14 cellular contexts compared by ENCODE assay signal in genomic region chr2:98734157-98734556, GRCh38. TPM values are rescaled to one million over a fixed set of nuclear protein-coding genes. Genes with fewer than 3 reads are reported as not detected.
DNase-seq lines count a peak whose midpoint lies in the region; TF ChIP-seq lines count a peak whose summit lies in the region.
"Had no signal": no experiment of that assay in that cellular context is flagged by ENCODE, and none has a peak within 500 bp of the region (broad histone marks: within the 10 kb centered on the region; RNA-seq: fewer than 3 reads in every experiment).

No MANE protein-coding gene starts in this region.

- no peaks in the 10 kb centered on the region for H4K20me1 ChIP-seq in OCI-LY7 (ENCODE audit: insufficient read depth, low read length)

- no peaks in the 10 kb centered on the region for H3K9me3 ChIP-seq in OCI-LY7 (ENCODE audit: low read length)
- no peaks in the 10 kb centered on the region for H3K9me3 ChIP-seq in spleen

- peak overlapping the region; percentile 38; the same call in 1 of the 2 replicates for H3K4me2 ChIP-seq in OCI-LY7 (ENCODE audit: low read length)

- H3K27me3 ChIP-seq in spleen (replicated peaks in 1 of 7), result no peaks in the 10 kb centered on the region

- peak; percentile 47 for DNase-seq in activated naive CD4-positive, alpha-beta T cell treated with anti-CD3 and anti-CD28 coated beads for 36 hours
- DNase-seq in activated naive CD4-positive, alpha-beta T cell treated with Interleukin-2 at 50 U/mL for 16 hours, result no peak
- DNase-seq in OCI-LY7 (ENCODE audit: low spot score) (peak; percentile 16), spleen (no peak), NCI-H774 (lab: John Stamatoyannopoulos, UW) (no peak), NCI-H187 (lab: John Stamatoyannopoulos, UW) (no peak), iPS-NIHi11 (ENCODE audit: low spot score) (no peak)
- peak; percentile 43 for DNase-seq in central memory CD4-positive, alpha-beta T cell
- DNase-seq: NCI-H1436; NCI-H526; stimulated activated CD4-positive, alpha-beta T cell treated with anti-CD3 and anti-CD28 coated beads, Interleukin-2, amount 100 ng/mL, for 24 hours; T-helper 9 cell had no signal

- peaks cover 10% of the 10 kb centered on the region; the same call in 1 of the 2 replicates for H3K79me2 ChIP-seq in OCI-LY7 (ENCODE audit: insufficient read depth, low read depth, low read length)

- 24 to 37% (median 27%) methylated on average over 3 of the region's 3 CpGs for WGBS in spleen, 5 donors

- BruUV-seq in OCI-LY7 (replicated peaks; lab: Mats Ljungman, UMichigan), result no TSS peak

- intact Hi-C loops in activated naive CD4-positive, alpha-beta T cell treated with anti-CD3 and anti-CD28 coated beads for 36 hours (cut with micrococcal nuclease), result loop anchor here (10.0 kb wide), 3 partner anchors 331 to 761 kb away; partner anchors contain the start of genes LIPT1, REV1 and TSGA10
- intact Hi-C loops in OCI-LY7 (cut with micrococcal nuclease; ENCODE audit: unreplicated experiment) (loop anchor here (5.0 kb wide), 1 partner anchor 103 kb away; no protein-coding TSS in a partner anchor), spleen (cut with DNase I; ENCODE audit: low total_unique reads) (no loop called here)

- H3K27ac ChIP-seq in OCI-LY7 (ENCODE audit: low read depth, low read length, poor library complexity, severe bottlenecking), result no peak overlapping the region
- H3K27ac ChIP-seq in spleen, result peak overlapping the region in 6 of 8 donors; percentile 13 to 57 (median 47)

- TF ChIP-seq POLR2A in spleen (IDR thresholded peaks at IDR 0.05), result no peak

- CTCF ChIA-PET in activated naive CD4-positive, alpha-beta T cell treated with anti-CD3 and anti-CD28 coated beads for 36 hours (lab: Charles Lee), result interaction anchor here (0.7 to 3.6 kb wide), 3 partner anchors 78 to 85 kb away, joined by 3 to 14 read pairs (median 4); no protein-coding TSS in a partner anchor
- CTCF ChIA-PET in OCI-LY7 (lab: Charles Lee; ENCODE audit: unreplicated experiment), result no interaction called here

- H3K36me3 ChIP-seq in OCI-LY7 (ENCODE audit: insufficient read depth, low read length) (no peaks in the 10 kb centered on the region), spleen (no peaks in the 10 kb centered on the region)

- no peaks in the 10 kb centered on the region for H3K27me3 Mint-ChIP-seq in activated naive CD4-positive, alpha-beta T cell treated with anti-CD3 and anti-CD28 coated beads for 36 hours (ENCODE audit: low read depth)

- POLR2A ChIA-PET in OCI-LY7 (lab: Charles Lee), result interaction anchor here (0.9 kb wide), 1 partner anchor 22 kb away, joined by 3 read pairs; no protein-coding TSS in a partner anchor

- H3K4me3 ChIP-seq in OCI-LY7 (ENCODE audit: low read depth, low read length, poor library complexity, severe bottlenecking) (no peak overlapping the region), spleen (no peak overlapping the region)

- H3K4me3 Mint-ChIP-seq in activated naive CD4-positive, alpha-beta T cell treated with anti-CD3 and anti-CD28 coated beads for 36 hours, result peak overlapping the region; percentile 69
- H3K4me3 Mint-ChIP-seq: mesothelial cell of epicardium had no signal

- H3K4me1 ChIP-seq in OCI-LY7 (ENCODE audit: insufficient read depth, low read length, poor library complexity, severe bottlenecking) (peaks cover 29% of the 10 kb centered on the region), spleen (peaks cover 10 to 63% (median 35%) of the 10 kb centered on the region in 6 donors)

- H3K9me2 ChIP-seq in OCI-LY7 (ENCODE audit: insufficient read depth, low read length), result no peaks in the 10 kb centered on the region

- peaks cover 64% of the 10 kb centered on the region for H3K4me1 Mint-ChIP-seq in activated naive CD4-positive, alpha-beta T cell treated with anti-CD3 and anti-CD28 coated beads for 36 hours (ENCODE audit: low read depth)

- peak overlapping the region; percentile 95 for H3K27ac Mint-ChIP-seq in activated naive CD4-positive, alpha-beta T cell treated with anti-CD3 and anti-CD28 coated beads for 36 hours
- H3K27ac Mint-ChIP-seq: mesothelial cell of epicardium had no signal

- H2AFZ ChIP-seq in OCI-LY7 (ENCODE audit: low read length), result peak overlapping the region; percentile 35; the same call in 1 of the 2 replicates

- H3K36me3 Mint-ChIP-seq in activated naive CD4-positive, alpha-beta T cell treated with anti-CD3 and anti-CD28 coated beads for 36 hours (ENCODE audit: low read depth), result peaks cover 12% of the 10 kb centered on the region
- H3K36me3 Mint-ChIP-seq: mesothelial cell of epicardium had no signal

- H3K9me3 Mint-ChIP-seq in activated naive CD4-positive, alpha-beta T cell treated with anti-CD3 and anti-CD28 coated beads for 36 hours, result peaks cover 2% of the 10 kb centered on the region

- TF ChIP-seq CTCF in OCI-LY7 (conservative IDR thresholded peaks at IDR 0.05; ENCODE audit: low read length) (no peak), spleen (IDR thresholded peaks at IDR 0.05 in 8 of 11, conservative IDR thresholded peaks at IDR 0.05 in 3 of 11) (no peak)

RNA-seq across cellular contexts. Expression of gene MGAT4A, which starts 3.2 kb away (rescaled TPM):
- total RNA-seq in activated naive CD4-positive, alpha-beta T cell treated with anti-CD3 and anti-CD28 coated beads for 36 hours, result 10 to 100 TPM; 85.5 to 87.5 TPM
- total RNA-seq in OCI-LY7 (2014; rRNA removed; shearing (Covaris generic)), result 7.7 and 10.1 TPM in 2 replicates
- total RNA-seq in OCI-LY7 (2022), result 9.5 and 15.4 TPM in 2 replicates
- total RNA-seq in spleen, result 10 to 100 TPM; 30.4 to 45.9 (median 33.9) TPM
- 10 to 100 TPM in 1 of 3 donors, 1 to 10 TPM in 2; 5.7 to 10.7 (median 6.2) TPM for polyA plus RNA-seq in spleen
- total RNA-seq: RPMI7951 had no signal

Comparison
In these comparisons a context has a peak if more than half of its experiments do, and no peak if none do; other contexts are left out.
1. DNase-seq: peak in activated naive CD4-positive, alpha-beta T cell treated with anti-CD3 and anti-CD28 coated beads for 36 hours (single experiment), OCI-LY7 (single experiment) and central memory CD4-positive, alpha-beta T cell (single experiment); none in activated naive CD4-positive, alpha-beta T cell treated with Interleukin-2 at 50 U/mL for 16 hours (single experiment), spleen (single experiment), NCI-H774 (single experiment), NCI-H187 (0 of 2) and iPS-NIHi11 (single experiment).